Comparison of ENCODE assay signal across 24 cellular contexts in the genomic region with DNA sequence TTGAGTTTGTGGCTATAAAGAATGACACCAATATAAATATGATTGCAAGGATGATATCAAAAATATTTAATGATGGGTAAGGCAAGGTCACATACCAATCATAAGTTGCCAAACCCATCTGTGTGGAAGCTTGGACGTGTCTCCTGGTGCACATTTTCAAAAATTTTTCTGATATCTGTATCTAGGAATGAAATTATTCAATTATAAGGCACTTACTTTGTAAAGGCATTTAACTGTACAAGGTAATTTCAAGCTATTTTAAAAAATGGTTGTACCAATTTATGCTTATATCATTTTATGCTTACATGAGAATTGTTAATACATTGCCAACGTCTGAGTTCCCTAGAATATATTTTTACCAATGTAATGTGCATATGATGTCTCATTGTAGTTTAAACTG.
"Had no signal": no experiment of that assay in that cellular context is flagged by ENCODE, and none has a peak within 500 bp of the region (broad histone marks: within the 10 kb centered on the region; RNA-seq: fewer than 3 reads in every experiment).

No MANE protein-coding gene starts in this region.

- DNase-seq: colonic mucosa; cortex of kidney; dermis blood vessel endothelial cell; dorsolateral prefrontal cortex; effector CD4-positive, alpha-beta T cell; effector CD8-positive, alpha-beta T cell; effector memory CD4-positive, alpha-beta T cell; effector memory CD8-positive, alpha-beta T cell; endodermal cell; erythroblast; esophagus squamous epithelium; foreskin fibroblast; foreskin keratinocyte; foreskin melanocyte; gastrocnemius medialis; glutamatergic neuron; head of caudate nucleus; heart left ventricle; heart right ventricle had no signal

- H3K27ac ChIP-seq: colonic mucosa, coronary artery, dorsolateral prefrontal cortex, epithelial cell of prostate, esophagus muscularis mucosa, esophagus squamous epithelium, foreskin keratinocyte, gastrocnemius medialis, gastroesophageal sphincter, heart left ventricle, heart right ventricle had no signal

- H3K9me3 ChIP-seq: colonic mucosa, esophagus muscularis mucosa, esophagus squamous epithelium, gastrocnemius medialis, gastroesophageal sphincter, heart left ventricle, heart right ventricle had no signal

- ATAC-seq: effector memory CD8-positive, alpha-beta T cell; esophagus mucosa; foreskin keratinocyte; gastrocnemius medialis; gastroesophageal sphincter; heart left ventricle; heart right ventricle had no signal

- H3K36me3 ChIP-seq: colonic mucosa, esophagus muscularis mucosa, esophagus squamous epithelium, gastrocnemius medialis, gastroesophageal sphincter, heart left ventricle, heart right ventricle had no signal

- H3K4me3 ChIP-seq: colonic mucosa, coronary artery, dorsolateral prefrontal cortex, esophagus muscularis mucosa, esophagus squamous epithelium, gastrocnemius medialis, gastroesophageal sphincter, heart left ventricle, heart right ventricle had no signal

- H3K27me3 ChIP-seq: colonic mucosa, dorsolateral prefrontal cortex, esophagus muscularis mucosa, esophagus squamous epithelium, foreskin keratinocyte, gastrocnemius medialis, gastroesophageal sphincter, heart left ventricle, heart right ventricle had no signal

- H3K4me1 ChIP-seq: colonic mucosa, esophagus muscularis mucosa, esophagus squamous epithelium, foreskin keratinocyte, gastrocnemius medialis, gastroesophageal sphincter, heart left ventricle, heart right ventricle had no signal
